In the genomic region with DNA sequence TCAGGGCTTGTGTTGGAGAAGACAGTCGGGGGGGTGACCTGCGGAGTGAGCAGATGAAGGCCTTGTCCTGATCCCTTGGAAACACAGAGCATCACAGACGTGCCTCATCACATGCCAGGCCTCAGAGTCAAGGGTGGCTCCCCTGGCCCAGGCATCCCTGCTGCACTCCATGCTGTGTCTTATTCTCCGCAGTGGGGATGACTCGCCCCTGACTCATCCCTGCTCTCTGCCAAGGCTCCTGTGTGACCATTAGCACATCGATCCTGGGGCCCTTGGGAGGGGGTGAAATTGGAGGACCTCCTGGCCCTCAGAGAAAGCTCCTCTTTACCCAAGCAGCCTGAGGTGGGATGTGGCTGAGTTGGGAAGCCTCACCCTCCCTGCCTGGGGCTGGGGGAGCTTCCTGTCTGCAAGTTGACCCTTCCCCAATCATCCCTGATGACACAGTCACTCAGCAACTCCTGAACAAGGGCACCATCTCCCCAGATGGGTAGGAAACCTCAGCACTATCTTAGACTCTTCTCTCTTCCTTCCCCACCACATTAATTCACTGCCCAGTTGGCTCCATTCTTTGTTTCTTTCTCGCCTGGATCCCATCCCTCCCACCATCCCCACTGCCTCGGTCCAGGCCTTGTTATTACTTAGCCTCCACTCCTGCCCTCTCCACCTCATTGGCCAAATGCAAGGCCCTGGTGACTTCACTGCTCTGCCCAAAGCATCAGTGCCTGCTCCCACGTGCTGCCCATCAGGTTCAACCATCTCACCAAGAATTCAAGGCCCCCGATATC, we compare ENCODE assay signal across 9 cellular contexts.
DNase-seq lines count a peak whose midpoint lies in the region; ATAC-seq and TF ChIP-seq lines count a peak whose summit lies in the region.
"Had no signal": no experiment of that assay in that cellular context is flagged by ENCODE, and none has a peak within 500 bp of the region (broad histone marks: within the 10 kb centered on the region; RNA-seq: fewer than 3 reads in every experiment).

No MANE protein-coding gene starts in this region.

- CTCF ChIA-PET in A673 (lab: Charles Lee) = interaction anchor here (1.2 kb wide), 1 partner anchor 18 kb away, joined by 3 read pairs; no protein-coding TSS in a partner anchor

- no peaks in the 10 kb centered on the region for H3K9me2 ChIP-seq in GM23248 (ENCODE audit: insufficient read depth)

- H4K20me1 ChIP-seq in GM23248 (ENCODE audit: insufficient read depth) = no peaks in the 10 kb centered on the region

- H3K27me3 ChIP-seq in A673 (replicated peaks; ENCODE audit: insufficient read depth, low read depth, low read length, poor library complexity) = no peaks in the 10 kb centered on the region
- no peaks in the 10 kb centered on the region for H3K27me3 ChIP-seq in GM23248 (replicated peaks; ENCODE audit: insufficient read depth)
- no peaks in the 10 kb centered on the region for H3K27me3 ChIP-seq in adrenal gland
- peaks cover 16% of the 10 kb centered on the region for H3K27me3 ChIP-seq in HAP-1 (ENCODE audit: low read depth)

- H3K27ac ChIP-seq in A673 (ENCODE audit: low read depth, low read length, poor library complexity, severe bottlenecking) (no peak overlapping the region), GM23248 (peak overlapping the region; percentile 77), adrenal gland (peak overlapping the region in 1 of 5 donors; percentile 41)

- H3K4me3 ChIP-seq in A673 (ENCODE audit: low read depth, low read length, poor library complexity, severe bottlenecking) = no peak overlapping the region
- H3K4me3 ChIP-seq in GM23248 = no peak overlapping the region
- no peak overlapping the region for H3K4me3 ChIP-seq in adrenal gland
- H3K4me3 ChIP-seq in HAP-1 = no peak overlapping the region

- intact Hi-C loops in A673 (cut with micrococcal nuclease; ENCODE audit: unreplicated experiment) = no loop called here
- intact Hi-C loops in adrenal gland (cut with DNase I) = no loop called here

- in situ Hi-C loops in GM23248 (cut with MboI) (no loop called here), HAP-1 (cut with MboI; ENCODE audit: low sequenced_read_pairs) (no loop called here)

- POLR2A ChIA-PET in A673 (lab: Charles Lee; ENCODE audit: low non-redundant PET) = no interaction called here

- peak overlapping the region; percentile 56 for H3K4me2 ChIP-seq in GM23248 (ENCODE audit: unreplicated experiment)

- ATAC-seq in GM21619 (IDR thresholded peaks at IDR 0.05; ENCODE audit: unreplicated experiment) (no peak), GM18870 (IDR thresholded peaks at IDR 0.05; ENCODE audit: unreplicated experiment) (no peak), HG02759 (IDR thresholded peaks at IDR 0.05; ENCODE audit: unreplicated experiment) (no peak)

- peaks cover 14% of the 10 kb centered on the region; the same call in 1 of the 2 replicates for H3F3A ChIP-seq in GM23248 (ENCODE audit: insufficient read depth)

- no peaks in the 10 kb centered on the region for H3K79me2 ChIP-seq in GM23248 (ENCODE audit: insufficient read depth)

- no peak for TF ChIP-seq POLR2A in adrenal gland (IDR thresholded peaks at IDR 0.05)

- 34 to 35% methylated on average over 10 of the region's 10 CpGs for WGBS in GM23248 (ENCODE audit: low coverage in 1 of 2, low lambda C conversion rate in 2 of 2, missing lambda C conversion rate in 2 of 2), 2 experiments
- WGBS in adrenal gland, 4 donors = 60 to 83% (median 63%) methylated on average over 5 to 10 of the region's 10 CpGs

- no TSS peak for BruUV-seq in A673 (replicated peaks; lab: Mats Ljungman, UMichigan)

- H2AFZ ChIP-seq in GM23248 = no peak overlapping the region; the same call in 1 of the 2 replicates

- peak; percentile 36 for DNase-seq in A673 (ENCODE audit: low spot score)
- peak; percentile 96 for DNase-seq in GM23248
- peak; percentile 70 to 90 (median 81) for DNase-seq in adrenal gland
- DNase-seq in hepatic stellate cell (ENCODE audit: low spot score) = peak; percentile 81
- DNase-seq in HAP-1 (ENCODE audit: low spot score in 2 of 2) = no peak
- DNase-seq: central memory CD4-positive, alpha-beta T cell had no signal

- no peak for TF ChIP-seq CTCF in A673 (conservative IDR thresholded peaks at IDR 0.05; ENCODE audit: low read depth, low read length)
- TF ChIP-seq CTCF in adrenal gland (IDR thresholded peaks at IDR 0.05) = no peak

- peak overlapping the region; percentile 63 for H3K9ac ChIP-seq in GM23248

- H3K36me3 ChIP-seq in A673 (ENCODE audit: insufficient read depth, low read length, poor library complexity, severe bottlenecking) (no peaks in the 10 kb centered on the region), GM23248 (ENCODE audit: low read depth) (no peaks in the 10 kb centered on the region), adrenal gland (replicated peaks in 1 of 2) (no peaks in the 10 kb centered on the region), HAP-1 (replicated peaks) (no peaks in the 10 kb centered on the region)

- H3K9me3 ChIP-seq in A673 (ENCODE audit: low read depth, low read length, poor library complexity, severe bottlenecking) (no peaks in the 10 kb centered on the region), GM23248 (ENCODE audit: low read depth) (no peaks in the 10 kb centered on the region), adrenal gland (replicated peaks in 1 of 3) (no peaks in the 10 kb centered on the region), HAP-1 (no peaks in the 10 kb centered on the region)

- no peaks in the 10 kb centered on the region for H3K4me1 ChIP-seq in A673 (ENCODE audit: insufficient read depth, low read length, poor library complexity, severe bottlenecking)
- peaks cover 18% of the 10 kb centered on the region for H3K4me1 ChIP-seq in GM23248 (ENCODE audit: insufficient read depth)
- no peaks in the 10 kb centered on the region for H3K4me1 ChIP-seq in adrenal gland (replicated peaks in 1 of 2)
- no peaks in the 10 kb centered on the region for H3K4me1 ChIP-seq in HAP-1

Comparison
In these comparisons a context has a peak if more than half of its experiments do, and no peak if none do; other contexts are left out.
1. DNase-seq: peak in A673 (single experiment), GM23248 (single experiment), adrenal gland (7 of 7) and hepatic stellate cell (single experiment); none in HAP-1 (0 of 2).